Comparison of ENCODE assay signal across 1 cellular context in the genomic region with DNA sequence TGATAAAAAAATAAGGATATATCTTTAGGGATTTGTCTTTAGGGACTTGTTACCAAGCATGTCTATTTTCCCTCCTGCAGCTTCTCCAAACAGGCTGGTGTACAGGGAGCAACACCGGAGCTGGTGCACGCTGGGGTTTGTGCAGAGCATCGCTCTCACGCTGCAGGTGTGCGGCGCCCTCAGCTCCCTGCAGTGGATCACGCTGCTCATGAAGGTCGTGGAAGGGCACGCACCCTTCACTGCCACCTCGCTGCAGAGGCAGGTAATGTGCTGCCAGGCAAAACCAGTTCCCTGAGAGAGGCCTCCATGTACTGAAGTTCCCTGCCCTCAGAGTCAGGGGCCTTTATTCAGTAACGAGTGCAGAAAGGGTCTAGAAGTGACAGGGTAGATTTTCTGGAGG. TPM values are rescaled to one million over a fixed set of nuclear protein-coding genes. Genes with fewer than 3 reads are reported as not detected.
"Had no signal": no experiment of that assay in that cellular context is flagged by ENCODE, and none has a peak within 500 bp of the region (broad histone marks: within the 10 kb centered on the region; RNA-seq: fewer than 3 reads in every experiment).

No MANE protein-coding gene starts in this region.

RNA-seq across cellular contexts. Expression of a gene that starts 58.0 kb away (rescaled TPM):
- total RNA-seq: foreskin keratinocyte had no signal
